In genomic region chr13:76856141-76856571, GRCh38 we compare ENCODE assay signal across 11 cellular contexts. TPM values are rescaled to one million over a fixed set of nuclear protein-coding genes. Genes with fewer than 3 reads are reported as not detected.
DNase-seq lines count a peak whose midpoint lies in the region; ATAC-seq and TF ChIP-seq lines count a peak whose summit lies in the region.
"Had no signal": no experiment of that assay in that cellular context is flagged by ENCODE, and none has a peak within 500 bp of the region (broad histone marks: within the 10 kb centered on the region; RNA-seq: fewer than 3 reads in every experiment).

No MANE protein-coding gene starts in this region.

- H3K27me3 ChIP-seq in MG63, result no peaks in the 10 kb centered on the region
- no peaks in the 10 kb centered on the region for H3K27me3 ChIP-seq in colonic mucosa
- H3K27me3 ChIP-seq in Peyer's patch, result no peaks in the 10 kb centered on the region

- H3K9me3 ChIP-seq in MG63, result peaks cover 4% of the 10 kb centered on the region
- H3K9me3 ChIP-seq in colonic mucosa, result no peaks in the 10 kb centered on the region
- H3K9me3 ChIP-seq in Peyer's patch, result no peaks in the 10 kb centered on the region

- no peak overlapping the region for H3K4me3 ChIP-seq in MG63
- no peak overlapping the region for H3K4me3 ChIP-seq in colonic mucosa
- no peak overlapping the region for H3K4me3 ChIP-seq in Peyer's patch

- H3K27ac ChIP-seq in colonic mucosa, result no peak overlapping the region
- H3K27ac ChIP-seq in Peyer's patch, result no peak overlapping the region

- H3K36me3 ChIP-seq in MG63 (no peaks in the 10 kb centered on the region), colonic mucosa (no peaks in the 10 kb centered on the region), Peyer's patch (no peaks in the 10 kb centered on the region)

- intact Hi-C loops in colonic mucosa (cut with DNase I), result no loop called here

- no peak for TF ChIP-seq POLR2A in Peyer's patch (IDR thresholded peaks at IDR 0.05)

- H3K4me1 ChIP-seq in colonic mucosa, result no peaks in the 10 kb centered on the region
- H3K4me1 ChIP-seq in Peyer's patch, result no peaks in the 10 kb centered on the region

- TF ChIP-seq CTCF in omental fat pad (IDR thresholded peaks at IDR 0.05), result no peak
- TF ChIP-seq CTCF in colonic mucosa (IDR thresholded peaks at IDR 0.05), result no peak
- TF ChIP-seq CTCF in Peyer's patch (IDR thresholded peaks at IDR 0.05), result no peak

- H3K9ac ChIP-seq in colonic mucosa (ENCODE audit: low read depth in 2 of 2, low read length in 2 of 2), result no peak overlapping the region

- ATAC-seq in omental fat pad (ENCODE audit: low FRiP score) (peak; percentile 11), GM19455 (IDR thresholded peaks at IDR 0.05; ENCODE audit: unreplicated experiment) (no peak), HG03439 (IDR thresholded peaks at IDR 0.05; ENCODE audit: unreplicated experiment) (no peak)

- DNase-seq in GM04503 (ENCODE audit: low read depth), result peak; percentile 54
- peak; percentile 4 for DNase-seq in MG63
- peak; percentile 37 for DNase-seq in dermis blood vessel endothelial cell
- DNase-seq in omental fat pad (ENCODE audit: low spot score), result no peak
- DNase-seq in colonic mucosa, result no peak
- DNase-seq in Peyer's patch, result no peak
- DNase-seq: activated T-cell treated with anti-CD3 and anti-CD28 coated beads, Interleukin-2, amount 50 U/mL, for 24 hours; hippocampal formation; NCI-H187 treated with DMSO at 0.1 percent for 48 hours had no signal

RNA-seq across cellular contexts. Expression of gene KCTD12, which starts 30.0 kb away (rescaled TPM):
- 14.9 and 19.3 TPM in 2 replicates for total RNA-seq in MG63 (2014; rRNA removed; shearing (Covaris generic); ENCODE audit: low replicate concordance)
- 395 and 538 TPM in 2 replicates for total RNA-seq in dermis blood vessel endothelial cell
- total RNA-seq in omental fat pad, result 100 to 1,000 TPM in 1 of 4 donors, 10 to 100 TPM in 3; 64.0 to 214 (median 96.2) TPM
- total RNA-seq in colonic mucosa, result 10 to 100 TPM; 30.3 to 58.4 TPM
- 10 to 100 TPM; 11.4 to 47.0 (median 21.3) TPM for total RNA-seq in Peyer's patch

Comparison
In these comparisons a context has a peak if more than half of its experiments do, and no peak if none do; other contexts are left out.
1. DNase-seq: peak in GM04503 (single experiment), MG63 (single experiment) and dermis blood vessel endothelial cell (single experiment); none in omental fat pad (single experiment), colonic mucosa (single experiment) and Peyer's patch (0 of 3).